ENCODE assay signal across 14 cellular contexts in the genomic region with DNA sequence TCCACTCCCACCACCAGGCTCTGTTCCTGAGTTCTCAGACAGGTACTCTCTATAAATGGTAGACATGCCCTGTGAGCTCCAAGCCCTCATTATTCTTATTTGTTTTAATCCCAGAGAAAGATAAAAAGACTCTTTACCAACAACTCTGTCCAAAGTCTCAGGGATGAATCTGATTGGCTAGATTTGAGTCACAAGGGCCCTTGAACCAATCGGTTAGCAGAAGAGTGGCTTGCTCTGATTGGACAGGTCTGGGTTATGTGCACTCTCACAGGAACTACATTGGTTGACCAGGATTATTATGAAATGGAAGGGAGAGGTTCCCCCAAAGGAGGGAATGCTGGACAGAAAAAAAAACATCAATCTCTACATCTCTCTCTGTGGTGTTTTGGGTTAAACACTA. TPM values are rescaled to one million over a fixed set of nuclear protein-coding genes. Genes with fewer than 3 reads are reported as not detected.
DNase-seq lines count a peak whose midpoint lies in the region; ATAC-seq and TF ChIP-seq lines count a peak whose summit lies in the region.
"Had no signal": no experiment of that assay in that cellular context is flagged by ENCODE, and none has a peak within 500 bp of the region (broad histone marks: within the 10 kb centered on the region; RNA-seq: fewer than 3 reads in every experiment).

No MANE protein-coding gene starts in this region.

- peaks cover 0 to 58% (median 15%) of the 10 kb centered on the region in 11 experiments; a peak in 17 of 22 replicates for H3K9me3 ChIP-seq in BLaER1 treated with 17β-estradiol and CSF1 and Interleukin-3, amounts not matched to agents 10 nM and 100 nM (replicated peaks in 1 of 11)
- H3K9me3 ChIP-seq: upper lobe of left lung had no signal

- CTCF ChIA-PET in activated CD4-positive, alpha-beta memory T cell treated with anti-CD3 and anti-CD28 coated beads for 36 hours (lab: Charles Lee) = interaction anchor here (0.8 to 2.8 kb wide), 3 partner anchors 9 to 103 kb away, joined by 3 to 13 read pairs (median 5); no protein-coding TSS in a partner anchor

- H3K4me3 ChIP-seq in BLaER1 treated with 17β-estradiol and CSF1 and Interleukin-3, amounts not matched to agents 10 nM and 100 nM = peak overlapping the region in 4 of 10 experiments; percentile 2 to 43 (median 12); a peak in 5 of 20 replicates
- H3K4me3 ChIP-seq in foreskin fibroblast (ENCODE audit: low read depth in 1 of 2, low read length in 2 of 2) = no peak overlapping the region
- H3K4me3 ChIP-seq: left lung, SK-N-MC, upper lobe of left lung had no signal

- H3K9me3 Mint-ChIP-seq in activated CD4-positive, alpha-beta memory T cell treated with anti-CD3 and anti-CD28 coated beads for 36 hours = peaks cover 7% of the 10 kb centered on the region

- peak overlapping the region in 2 of 11 experiments; percentile 23 to 31; a peak in 3 of 22 replicates for H3K9ac ChIP-seq in BLaER1 treated with 17β-estradiol and CSF1 and Interleukin-3, amounts not matched to agents 10 nM and 100 nM

- peak overlapping the region in 9 of 11 experiments; percentile 45 to 99 (median 94); a peak in 18 of 22 replicates for H3K4me2 ChIP-seq in BLaER1 treated with 17β-estradiol and CSF1 and Interleukin-3, amounts not matched to agents 10 nM and 100 nM

- in situ Hi-C loops in G401 (cut with HindIII; ENCODE audit: low sequenced_read_pairs) = no loop called here

- peaks cover 95% of the 10 kb centered on the region for H3K4me1 Mint-ChIP-seq in activated CD4-positive, alpha-beta memory T cell treated with anti-CD3 and anti-CD28 coated beads for 36 hours (ENCODE audit: low read depth)

- TF ChIP-seq CTCF in foreskin fibroblast (IDR thresholded peaks at IDR 0.05; ENCODE audit: low read depth, low read length) = no peak

- ATAC-seq in GM21447 (IDR thresholded peaks at IDR 0.05; ENCODE audit: unreplicated experiment) (no peak), GM21619 (IDR thresholded peaks at IDR 0.05; ENCODE audit: unreplicated experiment) (no peak)
- ATAC-seq: left lung had no signal

- DNase-seq in D341Med (ENCODE audit: low spot score) = peak; percentile 9
- DNase-seq in activated CD4-positive, alpha-beta memory T cell treated with anti-CD3 and anti-CD28 coated beads for 36 hours = no peak
- peak; percentile 23 for DNase-seq in fibroblast of peridontal ligament (ENCODE audit: extremely low read depth)
- DNase-seq in G401 (ENCODE audit: low spot score) = no peak
- no peak for DNase-seq in foreskin fibroblast
- DNase-seq: aorta; left lung; NCI-H2171 treated with DMSO at 0.1 percent for 48 hours; stimulated activated CD4-positive, alpha-beta T cell treated with anti-CD3 and anti-CD28 coated beads, Interleukin-1b, Interleukin-23, amount 100 ng/mL, for 48 hours; upper lobe of left lung had no signal

- peak overlapping the region; percentile 83 for H3K27ac Mint-ChIP-seq in activated CD4-positive, alpha-beta memory T cell treated with anti-CD3 and anti-CD28 coated beads for 36 hours

- H3K27me3 Mint-ChIP-seq in activated CD4-positive, alpha-beta memory T cell treated with anti-CD3 and anti-CD28 coated beads for 36 hours = no peaks in the 10 kb centered on the region

- H3K27me3 ChIP-seq in BLaER1 treated with 17β-estradiol and CSF1 and Interleukin-3, amounts not matched to agents 10 nM and 100 nM = no peaks in the 10 kb centered on the region
- H3K27me3 ChIP-seq: left lung, upper lobe of left lung had no signal

- peaks cover 14 to 100% (median 88%) of the 10 kb centered on the region in 11 experiments; a peak in 21 of 22 replicates for H4K20me1 ChIP-seq in BLaER1 treated with 17β-estradiol and CSF1 and Interleukin-3, amounts not matched to agents 10 nM and 100 nM

- H3K36me3 ChIP-seq in BLaER1 treated with 17β-estradiol and CSF1 and Interleukin-3, amounts not matched to agents 10 nM and 100 nM = peaks cover 0 to 94% (median 84%) of the 10 kb centered on the region in 11 experiments; a peak in 18 of 22 replicates
- H3K36me3 ChIP-seq: upper lobe of left lung had no signal

- intact Hi-C loops in activated CD4-positive, alpha-beta memory T cell treated with anti-CD3 and anti-CD28 coated beads for 36 hours (cut with micrococcal nuclease) = no loop called here

- peaks cover 73% of the 10 kb centered on the region for H3K36me3 Mint-ChIP-seq in activated CD4-positive, alpha-beta memory T cell treated with anti-CD3 and anti-CD28 coated beads for 36 hours

- POLR2A ChIA-PET in activated CD4-positive, alpha-beta memory T cell treated with anti-CD3 and anti-CD28 coated beads for 36 hours (lab: Charles Lee) = no interaction called here

- H3K27ac ChIP-seq in BLaER1 treated with 17β-estradiol and CSF1 and Interleukin-3, amounts not matched to agents 10 nM and 100 nM = peak overlapping the region in 7 of 11 experiments; percentile 22 to 92 (median 64); a peak in 12 of 22 replicates
- H3K27ac ChIP-seq: SK-N-MC had no signal

- H3K4me1 ChIP-seq in BLaER1 treated with 17β-estradiol and CSF1 and Interleukin-3, amounts not matched to agents 10 nM and 100 nM = peaks cover 65 to 100% (median 96%) of the 10 kb centered on the region in 10 experiments

- H3K4me3 Mint-ChIP-seq in activated CD4-positive, alpha-beta memory T cell treated with anti-CD3 and anti-CD28 coated beads for 36 hours = no peak overlapping the region

RNA-seq across cellular contexts. Expression of gene COTL1, which starts 7.5 kb away (rescaled TPM):
- 100 to 1,000 TPM; 358 to 364 TPM for total RNA-seq in activated CD4-positive, alpha-beta memory T cell treated with anti-CD3 and anti-CD28 coated beads for 36 hours
- total RNA-seq in G401 (2014; rRNA removed; shearing (Covaris generic)) = 69.0 and 79.9 TPM in 2 replicates

RNA-seq across cellular contexts. Expression of gene KLHL36, which starts 37.9 kb away (rescaled TPM):
- total RNA-seq in activated CD4-positive, alpha-beta memory T cell treated with anti-CD3 and anti-CD28 coated beads for 36 hours = 10 to 100 TPM; 56.1 to 56.8 TPM
- total RNA-seq in G401 (2014; rRNA removed; shearing (Covaris generic)) = 29.7 and 35.2 TPM in 2 replicates

Comparison
In these comparisons a context has a peak if more than half of its experiments do, and no peak if none do; other contexts are left out.
1. DNase-seq: peak in D341Med (single experiment) and fibroblast of peridontal ligament (single experiment); none in activated CD4-positive, alpha-beta memory T cell treated with anti-CD3 and anti-CD28 coated beads for 36 hours (single experiment), G401 (single experiment) and foreskin fibroblast (0 of 2).